12 cellular contexts compared by ENCODE assay signal in the genomic region with DNA sequence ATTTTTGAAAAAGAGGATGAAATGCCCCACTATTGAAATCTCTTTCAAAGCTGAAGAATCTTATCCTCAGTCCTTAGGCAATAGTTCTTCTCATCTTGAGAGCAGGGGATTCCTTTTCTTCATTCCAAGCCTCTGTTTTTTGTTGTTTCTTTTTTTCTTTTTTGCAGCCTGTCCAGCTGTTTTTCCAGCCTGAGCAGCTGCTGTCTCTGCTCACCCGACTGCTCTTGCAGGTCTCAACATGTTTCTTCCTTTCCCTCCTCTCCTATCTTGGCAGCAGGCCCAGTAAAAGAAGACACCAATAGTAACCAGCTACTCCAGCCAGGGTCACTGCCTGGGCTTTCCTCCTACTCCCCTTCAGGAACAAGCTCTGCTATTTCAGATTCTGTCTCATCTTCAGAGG. TPM values are rescaled to one million over a fixed set of nuclear protein-coding genes. Genes with fewer than 3 reads are reported as not detected.
A peak's percentile ranks its signal among the peaks of the same experiment; 100 is the strongest.
DNase-seq lines count a peak whose midpoint lies in the region; ATAC-seq and TF ChIP-seq lines count a peak whose summit lies in the region.
"Had no signal": no experiment of that assay in that cellular context is flagged by ENCODE, and none has a peak within 500 bp of the region (broad histone marks: within the 10 kb centered on the region; RNA-seq: fewer than 3 reads in every experiment).

No MANE protein-coding gene starts in this region.

- peak; percentile 67 for DNase-seq in HPDE6-E6E7 (ENCODE audit: extremely low spot score)
- peak; percentile 80 for DNase-seq in NCI-H2196 (lab: John Stamatoyannopoulos, UW; ENCODE audit: unreplicated experiment)
- peak; percentile 28 for DNase-seq in astrocyte of the spinal cord (ENCODE audit: low read depth, low spot score)
- DNase-seq in prostate gland (ENCODE audit: low spot score) = peak; percentile 30
- DNase-seq in GM23338 (ENCODE audit: low spot score) = no peak
- no peak for DNase-seq in A172 (ENCODE audit: low spot score)
- DNase-seq in occipital lobe (lab: John Stamatoyannopoulos, UW) = no peak
- DNase-seq: GF-D8; MM.1S; stimulated activated naive CD8-positive, alpha-beta T cell treated with anti-CD3 and anti-CD28 coated beads, Interleukin-15, amount 100 ng/mL, for 72 hours had no signal

- in situ Hi-C loops in astrocyte of the spinal cord (cut with HindIII; ENCODE audit: low sequenced_read_pairs) = no loop called here

- no peak overlapping the region for H3K27ac Mint-ChIP-seq in GM23338
- H3K27ac Mint-ChIP-seq: stimulated activated naive CD8-positive, alpha-beta T cell treated with anti-CD3 and anti-CD28 coated beads, Interleukin-15, amount 100 ng/mL, for 72 hours; T-helper 2 cell treated with Interferon-gamma antibody and Interleukin-4, amounts not matched to agents 5 μg/mL and 100 μg/mL, for 36 hours had no signal

- H3K36me3 ChIP-seq in prostate gland (no peaks in the 10 kb centered on the region), GM23338 (ENCODE audit: insufficient read depth) (no peaks in the 10 kb centered on the region)

- no peaks in the 10 kb centered on the region for H3K9me3 Mint-ChIP-seq in GM23338
- H3K9me3 Mint-ChIP-seq: stimulated activated naive CD8-positive, alpha-beta T cell treated with anti-CD3 and anti-CD28 coated beads, Interleukin-15, amount 100 ng/mL, for 72 hours; T-helper 2 cell treated with Interferon-gamma antibody and Interleukin-4, amounts not matched to agents 5 μg/mL and 100 μg/mL, for 36 hours had no signal

- no peaks in the 10 kb centered on the region for H3K36me3 Mint-ChIP-seq in GM23338 (ENCODE audit: low read depth)

- H3K4me3 Mint-ChIP-seq in GM23338 = no peak overlapping the region
- H3K4me3 Mint-ChIP-seq: stimulated activated naive CD8-positive, alpha-beta T cell treated with anti-CD3 and anti-CD28 coated beads, Interleukin-15, amount 100 ng/mL, for 72 hours; T-helper 2 cell treated with Interferon-gamma antibody and Interleukin-4, amounts not matched to agents 5 μg/mL and 100 μg/mL, for 36 hours had no signal

- H3K4me1 Mint-ChIP-seq in GM23338 = peaks cover 6% of the 10 kb centered on the region; the same call in 2 of the 3 replicates
- H3K4me1 Mint-ChIP-seq: stimulated activated naive CD8-positive, alpha-beta T cell treated with anti-CD3 and anti-CD28 coated beads, Interleukin-15, amount 100 ng/mL, for 72 hours had no signal

- no peaks in the 10 kb centered on the region for H3K27me3 ChIP-seq in prostate gland (replicated peaks; ENCODE audit: insufficient read depth)
- no peaks in the 10 kb centered on the region for H3K27me3 ChIP-seq in GM23338 (ENCODE audit: insufficient read depth)

- H3K27me3 Mint-ChIP-seq in GM23338 (ENCODE audit: insufficient read depth, low read depth, poor library complexity) = no peaks in the 10 kb centered on the region

- no peak overlapping the region for H3K27ac ChIP-seq in prostate gland
- H3K27ac ChIP-seq in GM23338 (ENCODE audit: low read depth) = no peak overlapping the region

- H3K79me2 ChIP-seq in GM23338 (replicated peaks; ENCODE audit: insufficient read depth) = no peaks in the 10 kb centered on the region

- TF ChIP-seq CTCF in astrocyte of the spinal cord (IDR thresholded peaks at IDR 0.05; ENCODE audit: low read depth, low read length) = no peak
- no peak for TF ChIP-seq CTCF in prostate gland (IDR thresholded peaks at IDR 0.05)
- TF ChIP-seq CTCF in GM23338 (conservative IDR thresholded peaks at IDR 0.05; ENCODE audit: low read depth in 2 of 2) = no peak

- ATAC-seq in GM23338 = no peak
- ATAC-seq in HG03442 (IDR thresholded peaks at IDR 0.05; ENCODE audit: unreplicated experiment) = no peak
- ATAC-seq: stimulated activated naive CD8-positive, alpha-beta T cell treated with anti-CD3 and anti-CD28 coated beads, Interleukin-15, amount 100 ng/mL, for 72 hours had no signal

- WGBS in prostate gland = 0% methylated on average over 1 of the region's 1 CpG

- H3K4me2 ChIP-seq in GM23338 = no peak overlapping the region

- H3K4me3 ChIP-seq in astrocyte of the spinal cord (ENCODE audit: low read depth, low read length) = no peak overlapping the region
- no peak overlapping the region for H3K4me3 ChIP-seq in prostate gland
- H3K4me3 ChIP-seq in GM23338 = no peak overlapping the region

- intact Hi-C loops in prostate gland (cut with DNase I) = no loop called here

- no peaks in the 10 kb centered on the region for H3K9me3 ChIP-seq in prostate gland

- H4K20me1 ChIP-seq in GM23338 (replicated peaks; ENCODE audit: insufficient read depth) = no peaks in the 10 kb centered on the region

- no peaks in the 10 kb centered on the region for H3F3A ChIP-seq in GM23338 (replicated peaks; ENCODE audit: low read depth)

- no peak for TF ChIP-seq POLR2A in prostate gland (IDR thresholded peaks at IDR 0.05)

- H3K9me2 ChIP-seq in GM23338 (ENCODE audit: insufficient read depth) = peaks cover 22% of the 10 kb centered on the region

- H3K4me1 ChIP-seq in prostate gland (replicated peaks) (no peaks in the 10 kb centered on the region), GM23338 (ENCODE audit: insufficient read depth) (no peaks in the 10 kb centered on the region)

- H2AFZ ChIP-seq in GM23338 = no peak overlapping the region

TF ChIP-seq in GM23338, 12 proteins besides CTCF, POLR2A, EP300 and RAD21 (continues in another document):
- TF ChIP-seq POLR2AphosphoS5 (IDR thresholded peaks at IDR 0.05; ENCODE audit: low read depth) (no peak), EZH2 (IDR thresholded peaks at IDR 0.05; ENCODE audit: low read depth, unreplicated experiment) (no peak), STAT1 (IDR thresholded peaks at IDR 0.05; ENCODE audit: unreplicated experiment) (no peak)
- TF ChIP-seq, protein P1, sequence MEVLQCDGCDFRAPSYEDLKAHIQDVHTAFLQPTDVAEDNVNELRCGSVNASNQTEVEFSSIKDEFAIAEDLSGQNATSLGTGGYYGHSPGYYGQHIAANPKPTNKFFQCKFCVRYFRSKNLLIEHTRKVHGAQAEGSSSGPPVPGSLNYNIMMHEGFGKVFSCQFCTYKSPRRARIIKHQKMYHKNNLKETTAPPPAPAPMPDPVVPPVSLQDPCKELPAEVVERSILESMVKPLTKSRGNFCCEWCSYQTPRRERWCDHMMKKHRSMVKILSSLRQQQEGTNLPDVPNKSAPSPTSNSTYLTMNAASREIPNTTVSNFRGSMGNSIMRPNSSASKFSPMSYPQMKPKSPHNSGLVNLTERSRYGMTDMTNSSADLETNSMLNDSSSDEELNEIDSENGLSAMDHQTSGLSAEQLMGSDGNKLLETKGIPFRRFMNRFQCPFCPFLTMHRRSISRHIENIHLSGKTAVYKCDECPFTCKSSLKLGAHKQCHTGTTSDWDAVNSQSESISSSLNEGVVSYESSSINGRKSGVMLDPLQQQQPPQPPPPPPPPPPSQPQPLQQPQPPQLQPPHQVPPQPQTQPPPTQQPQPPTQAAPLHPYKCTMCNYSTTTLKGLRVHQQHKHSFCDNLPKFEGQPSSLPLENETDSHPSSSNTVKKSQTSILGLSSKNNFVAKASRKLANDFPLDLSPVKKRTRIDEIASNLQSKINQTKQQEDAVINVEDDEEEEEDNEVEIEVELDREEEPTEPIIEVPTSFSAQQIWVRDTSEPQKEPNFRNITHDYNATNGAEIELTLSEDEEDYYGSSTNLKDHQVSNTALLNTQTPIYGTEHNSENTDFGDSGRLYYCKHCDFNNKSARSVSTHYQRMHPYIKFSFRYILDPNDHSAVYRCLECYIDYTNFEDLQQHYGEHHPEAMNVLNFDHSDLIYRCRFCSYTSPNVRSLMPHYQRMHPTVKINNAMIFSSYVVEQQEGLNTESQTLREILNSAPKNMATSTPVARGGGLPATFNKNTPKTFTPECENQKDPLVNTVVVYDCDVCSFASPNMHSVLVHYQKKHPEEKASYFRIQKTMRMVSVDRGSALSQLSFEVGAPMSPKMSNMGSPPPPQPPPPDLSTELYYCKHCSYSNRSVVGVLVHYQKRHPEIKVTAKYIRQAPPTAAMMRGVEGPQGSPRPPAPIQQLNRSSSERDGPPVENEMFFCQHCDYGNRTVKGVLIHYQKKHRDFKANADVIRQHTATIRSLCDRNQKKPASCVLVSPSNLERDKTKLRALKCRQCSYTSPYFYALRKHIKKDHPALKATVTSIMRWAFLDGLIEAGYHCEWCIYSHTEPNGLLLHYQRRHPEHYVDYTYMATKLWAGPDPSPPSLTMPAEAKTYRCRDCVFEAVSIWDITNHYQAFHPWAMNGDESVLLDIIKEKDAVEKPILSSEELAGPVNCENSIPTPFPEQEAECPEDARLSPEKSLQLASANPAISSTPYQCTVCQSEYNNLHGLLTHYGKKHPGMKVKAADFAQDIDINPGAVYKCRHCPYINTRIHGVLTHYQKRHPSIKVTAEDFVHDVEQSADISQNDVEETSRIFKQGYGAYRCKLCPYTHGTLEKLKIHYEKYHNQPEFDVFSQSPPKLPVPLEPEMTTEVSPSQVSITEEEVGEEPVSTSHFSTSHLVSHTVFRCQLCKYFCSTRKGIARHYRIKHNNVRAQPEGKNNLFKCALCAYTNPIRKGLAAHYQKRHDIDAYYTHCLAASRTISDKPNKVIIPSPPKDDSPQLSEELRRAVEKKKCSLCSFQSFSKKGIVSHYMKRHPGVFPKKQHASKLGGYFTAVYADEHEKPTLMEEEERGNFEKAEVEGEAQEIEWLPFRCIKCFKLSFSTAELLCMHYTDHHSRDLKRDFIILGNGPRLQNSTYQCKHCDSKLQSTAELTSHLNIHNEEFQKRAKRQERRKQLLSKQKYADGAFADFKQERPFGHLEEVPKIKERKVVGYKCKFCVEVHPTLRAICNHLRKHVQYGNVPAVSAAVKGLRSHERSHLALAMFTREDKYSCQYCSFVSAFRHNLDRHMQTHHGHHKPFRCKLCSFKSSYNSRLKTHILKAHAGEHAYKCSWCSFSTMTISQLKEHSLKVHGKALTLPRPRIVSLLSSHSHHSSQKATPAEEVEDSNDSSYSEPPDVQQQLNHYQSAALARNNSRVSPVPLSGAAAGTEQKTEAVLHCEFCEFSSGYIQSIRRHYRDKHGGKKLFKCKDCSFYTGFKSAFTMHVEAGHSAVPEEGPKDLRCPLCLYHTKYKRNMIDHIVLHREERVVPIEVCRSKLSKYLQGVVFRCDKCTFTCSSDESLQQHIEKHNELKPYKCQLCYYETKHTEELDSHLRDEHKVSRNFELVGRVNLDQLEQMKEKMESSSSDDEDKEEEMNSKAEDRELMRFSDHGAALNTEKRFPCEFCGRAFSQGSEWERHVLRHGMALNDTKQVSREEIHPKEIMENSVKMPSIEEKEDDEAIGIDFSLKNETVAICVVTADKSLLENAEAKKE (CRISPR knock-in tag; IDR thresholded peaks at IDR 0.05) = no peak

RNA-seq across cellular contexts. Expression of a gene that starts 23.8 kb away (rescaled TPM):
- total RNA-seq in prostate gland (10 to 100 TPM in 1 of 2 donors, under 1 TPM in 1; 0.73 to 47.6 TPM), occipital lobe (96.4 TPM)
- 15.7 and 16.2 TPM in 2 replicates for total RNA-seq in GM23338 (2014; rRNA removed; shearing (Covaris generic))
- 5.3 TPM in 2 replicates for polyA plus RNA-seq in GM23338 (2016; fragmentation: Nextera tagmentation; extraction: Ambion mirVana)
- total RNA-seq in A172 (2014; rRNA removed; shearing (Covaris generic)) = 4.0 and 4.7 TPM in 2 replicates

Comparison
In these comparisons a context has a peak if more than half of its experiments do, and no peak if none do; other contexts are left out.
1. DNase-seq: peak in HPDE6-E6E7 (single experiment), NCI-H2196 (single experiment), astrocyte of the spinal cord (single experiment) and prostate gland (single experiment); none in GM23338 (single experiment), A172 (single experiment) and occipital lobe (single experiment).